In the genomic region with DNA sequence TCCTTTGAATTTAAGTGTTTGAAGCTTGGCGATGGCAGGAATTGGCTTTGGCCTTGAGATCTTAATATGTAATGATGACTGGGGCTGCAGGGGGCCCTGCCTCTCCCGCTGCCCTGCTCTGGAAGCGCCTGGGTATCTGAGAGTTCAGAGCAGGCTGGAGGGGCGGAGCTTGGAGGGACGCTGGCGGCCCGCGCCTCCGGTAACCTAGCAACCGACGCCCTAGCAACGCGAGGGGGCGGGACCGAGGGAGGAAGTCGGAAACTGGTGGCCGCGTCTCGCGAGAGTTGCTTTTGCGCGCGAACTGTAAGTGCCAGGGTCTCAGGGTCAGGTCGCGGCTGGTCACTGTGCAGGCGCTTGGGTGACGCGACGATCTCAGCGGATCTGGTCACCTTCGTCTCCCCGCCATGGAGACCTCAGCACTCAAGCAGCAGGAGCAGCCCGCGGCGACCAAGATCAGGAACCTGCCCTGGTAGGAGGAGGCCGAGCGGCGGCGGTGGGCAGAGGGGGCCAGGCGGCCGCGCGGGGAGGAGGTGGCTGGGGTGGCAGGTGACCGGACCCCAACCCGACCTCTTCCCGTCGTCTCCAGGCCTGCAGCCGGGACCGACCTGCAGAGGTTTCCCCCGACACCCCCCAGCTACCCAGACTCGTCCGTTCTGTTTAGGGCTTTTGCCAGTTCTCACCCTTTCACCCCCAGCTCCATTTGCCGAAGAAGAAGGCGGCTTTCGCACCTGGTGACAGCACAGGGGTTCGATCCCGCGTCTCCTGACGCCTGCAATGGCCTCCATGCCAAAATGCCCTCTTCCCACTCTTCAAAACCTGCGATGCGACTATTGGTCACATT, we compare ENCODE assay signal across 8 cellular contexts. TPM values are rescaled to one million over a fixed set of nuclear protein-coding genes. Genes with fewer than 3 reads are reported as not detected.
DNase-seq lines count a peak whose midpoint lies in the region; ATAC-seq, FAIRE-seq and TF ChIP-seq lines count a peak whose summit lies in the region.

A gene with protein sequence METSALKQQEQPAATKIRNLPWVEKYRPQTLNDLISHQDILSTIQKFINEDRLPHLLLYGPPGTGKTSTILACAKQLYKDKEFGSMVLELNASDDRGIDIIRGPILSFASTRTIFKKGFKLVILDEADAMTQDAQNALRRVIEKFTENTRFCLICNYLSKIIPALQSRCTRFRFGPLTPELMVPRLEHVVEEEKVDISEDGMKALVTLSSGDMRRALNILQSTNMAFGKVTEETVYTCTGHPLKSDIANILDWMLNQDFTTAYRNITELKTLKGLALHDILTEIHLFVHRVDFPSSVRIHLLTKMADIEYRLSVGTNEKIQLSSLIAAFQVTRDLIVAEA (plus strand): TSS at position 280 of the 841 bp plus-strand sequence. CDS start 125 bp downstream, at position 405.

- H3K4me3 Mint-ChIP-seq in activated naive CD8-positive, alpha-beta T cell treated with anti-CD3 and anti-CD28 coated beads, Interleukin-2, amount 50 U/mL, for 24 hours, result peak within 1 kb of the TSS; percentile 96
- H3K4me3 Mint-ChIP-seq in type B pancreatic cell, result peak within 1 kb of the TSS; percentile 90

- TF ChIP-seq POLR2A in GM12892 (IDR thresholded peaks at IDR 0.05; ENCODE audit: low read depth, low read length), result peak; percentile 92

- TF ChIP-seq CTCF in type B pancreatic cell (conservative IDR thresholded peaks at IDR 0.05), result no peak

- ATAC-seq in HG02840 (IDR thresholded peaks at IDR 0.05; ENCODE audit: low FRiP score, unreplicated experiment), result peak; percentile 99
- peak; percentile 97 for ATAC-seq in activated naive CD8-positive, alpha-beta T cell treated with anti-CD3 and anti-CD28 coated beads, Interleukin-2, amount 50 U/mL, for 24 hours

- peak; percentile 87 for FAIRE-seq in GM12892 (lab: Jason Lieb, UNC)

- intact Hi-C loops in cardiac septum (cut with DNase I), result loop anchor here (2.0 to 10.0 kb wide), 2 partner anchors 46 to 358 kb away; partner anchors contain the start of genes SUDS3 and TAOK3

- peak within 1 kb of the TSS; percentile 92 for H3K27ac Mint-ChIP-seq in activated naive CD8-positive, alpha-beta T cell treated with anti-CD3 and anti-CD28 coated beads, Interleukin-2, amount 50 U/mL, for 24 hours
- peak within 1 kb of the TSS; percentile 75 for H3K27ac Mint-ChIP-seq in type B pancreatic cell

- no peaks in the 10 kb centered on the region for H3K27me3 Mint-ChIP-seq in activated naive CD8-positive, alpha-beta T cell treated with anti-CD3 and anti-CD28 coated beads, Interleukin-2, amount 50 U/mL, for 24 hours
- no peaks in the 10 kb centered on the region for H3K27me3 Mint-ChIP-seq in type B pancreatic cell

- peaks cover 29% of the 10 kb centered on the region for H3K36me3 Mint-ChIP-seq in activated naive CD8-positive, alpha-beta T cell treated with anti-CD3 and anti-CD28 coated beads, Interleukin-2, amount 50 U/mL, for 24 hours (ENCODE audit: low read depth)
- H3K36me3 Mint-ChIP-seq in type B pancreatic cell, result peaks cover 5% of the 10 kb centered on the region

- DNase-seq in GM12892 (ENCODE audit: insufficient read length), result peak; percentile 92
- peak; percentile 81 for DNase-seq in NCI-H1436 treated with DMSO at 0.1 percent for 48 hours (lab: John Stamatoyannopoulos, UW)
- peak; percentile 97 for DNase-seq in T follicular helper cell (ENCODE audit: low read depth)
- peak; percentile 99 for DNase-seq in activated naive CD8-positive, alpha-beta T cell treated with anti-CD3 and anti-CD28 coated beads, Interleukin-2, amount 50 U/mL, for 24 hours
- DNase-seq in cardiac septum (ENCODE audit: low spot score), result peak; percentile 99
- peak; percentile 95 for DNase-seq in pons (ENCODE audit: low spot score)
- peak; percentile 98 for DNase-seq in type B pancreatic cell (ENCODE audit: extremely low spot score, unreplicated experiment)

- H3K4me1 Mint-ChIP-seq in activated naive CD8-positive, alpha-beta T cell treated with anti-CD3 and anti-CD28 coated beads, Interleukin-2, amount 50 U/mL, for 24 hours, result peaks cover 23% of the 10 kb centered on the region
- H3K4me1 Mint-ChIP-seq in type B pancreatic cell (ENCODE audit: unreplicated experiment), result peaks cover 15% of the 10 kb centered on the region

- H3K9me3 Mint-ChIP-seq in activated naive CD8-positive, alpha-beta T cell treated with anti-CD3 and anti-CD28 coated beads, Interleukin-2, amount 50 U/mL, for 24 hours, result no peaks in the 10 kb centered on the region
- H3K9me3 Mint-ChIP-seq in type B pancreatic cell, result no peaks in the 10 kb centered on the region

RNA-seq across cellular contexts. Expression of the gene that starts here (rescaled TPM):
- polyA plus RNA-seq in GM12892 (2012; ENCODE audit: missing spikeins), result 45.3 TPM
- 2.6 TPM for total RNA-seq in cardiac septum
- 24.4 and 41.9 TPM in 2 replicates for total RNA-seq in type B pancreatic cell (ENCODE audit: low replicate concordance)

Comparison
In these comparisons a context has a peak if more than half of its experiments do, and no peak if none do; other contexts are left out.
1. Peak in every context shown above with its lines: DNase-seq and ATAC-seq.